In genomic region chr2:191714925-191715324, GRCh38 we compare ENCODE assay signal across 15 cellular contexts. TPM values are rescaled to one million over a fixed set of nuclear protein-coding genes. Genes with fewer than 3 reads are reported as not detected.
A peak's percentile ranks its signal among the peaks of the same experiment; 100 is the strongest.
DNase-seq lines count a peak whose midpoint lies in the region; ATAC-seq lines count a peak whose summit lies in the region.
"Had no signal": no experiment of that assay in that cellular context is flagged by ENCODE, and none has a peak within 500 bp of the region (broad histone marks: within the 10 kb centered on the region; RNA-seq: fewer than 3 reads in every experiment).

No MANE protein-coding gene starts in this region.

- ATAC-seq in esophagus mucosa = no peak
- ATAC-seq: A549 had no signal

- peak; percentile 10 for DNase-seq in NCI-H510A treated with DMSO at 0.1 percent for 48 hours (lab: John Stamatoyannopoulos, UW)
- DNase-seq in NCI-H510A (lab: John Stamatoyannopoulos, UW) = no peak
- peak; percentile 18 for DNase-seq in NCI-H1694 (lab: John Stamatoyannopoulos, UW)
- peak; percentile 26 for DNase-seq in NCI-H526 treated with DMSO at 0.1 percent for 48 hours (lab: John Stamatoyannopoulos, UW)
- no peak for DNase-seq in activated CD4-positive, CD25-positive, alpha-beta regulatory T cell treated with anti-CD3 and anti-CD28 coated beads, Interleukin-2, amount 50 U/mL, for 72 hours
- no peak for DNase-seq in activated CD4-positive, alpha-beta T cell treated with anti-CD3 and anti-CD28 coated beads, Interleukin-2, amount 50 U/mL, for 1 hour
- DNase-seq: C1 segment of cervical spinal cord; DMS53; H9; NCI-H1092; NCI-H1930; NK-92 treated with Interleukin-12 subunit alpha and Interleukin-12 subunit beta, amount 100 ng/mL, for 24 hours; SHP77 treated with DMSO at 0.1 percent for 48 hours had no signal

RNA-seq across cellular contexts. Expression of gene NABP1, which starts 37.0 kb away (rescaled TPM):
- 32.8 TPM for total RNA-seq in esophagus mucosa

Comparison
In these comparisons a context has a peak if more than half of its experiments do, and no peak if none do; other contexts are left out.
1. DNase-seq: peak in NCI-H510A treated with DMSO at 0.1 percent for 48 hours (single experiment), NCI-H1694 (single experiment) and NCI-H526 treated with DMSO at 0.1 percent for 48 hours (single experiment); none in NCI-H510A (single experiment), activated CD4-positive, CD25-positive, alpha-beta regulatory T cell treated with anti-CD3 and anti-CD28 coated beads, Interleukin-2, amount 50 U/mL, for 72 hours (single experiment) and activated CD4-positive, alpha-beta T cell treated with anti-CD3 and anti-CD28 coated beads, Interleukin-2, amount 50 U/mL, for 1 hour (single experiment).